Comparison of ENCODE assay signal across 14 cellular contexts in the genomic region with DNA sequence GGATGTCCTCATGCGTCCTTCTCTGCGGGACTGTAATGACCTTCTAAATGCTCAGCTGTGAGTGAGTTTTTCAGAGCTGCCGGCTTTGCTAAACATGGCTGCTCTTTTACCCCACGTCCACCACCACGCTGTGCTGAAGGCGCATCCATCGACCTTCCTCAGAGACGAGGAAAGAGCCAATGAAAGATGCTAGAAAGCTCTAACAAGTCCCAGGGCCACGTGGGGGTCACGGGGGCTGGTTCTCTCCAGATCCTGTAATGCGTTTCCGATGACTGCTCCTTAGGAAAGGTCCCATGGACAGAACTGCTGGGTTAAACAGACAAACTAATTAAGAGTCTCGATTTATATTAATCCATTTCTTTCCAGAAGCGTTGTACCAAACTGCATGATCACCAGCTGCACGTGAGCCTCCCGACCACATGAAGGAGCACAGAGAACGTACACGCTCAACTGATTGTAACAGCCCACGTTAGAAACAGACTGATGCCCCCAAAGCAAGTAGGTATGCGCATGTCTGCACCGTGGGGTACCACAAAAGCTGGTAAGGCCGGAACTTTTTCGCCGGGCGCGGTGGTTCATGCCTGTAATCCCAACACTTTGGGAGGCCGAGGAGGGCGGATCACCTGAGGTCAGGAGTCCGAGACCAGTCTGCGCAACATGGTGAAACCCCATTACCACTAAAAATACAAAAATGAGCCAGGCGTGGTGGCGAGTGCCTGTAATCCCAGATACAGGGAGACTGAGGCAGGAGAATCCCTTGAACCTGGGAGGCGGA.
"Had no signal": no experiment of that assay in that cellular context is flagged by ENCODE, and none has a peak within 500 bp of the region (broad histone marks: within the 10 kb centered on the region; RNA-seq: fewer than 3 reads in every experiment).

No MANE protein-coding gene starts in this region.

- H3K27ac ChIP-seq: pancreas, upper lobe of left lung had no signal

- H3K9ac ChIP-seq: SK-N-SH had no signal

- H3K36me3 ChIP-seq: pancreas, upper lobe of left lung had no signal

- H3K4me2 ChIP-seq: SK-N-SH had no signal

- H3K27me3 ChIP-seq: pancreas, upper lobe of left lung had no signal

- H3K4me1 ChIP-seq: pancreas, upper lobe of left lung had no signal

- H3K9me3 ChIP-seq: pancreas, SK-N-SH, upper lobe of left lung had no signal

- ATAC-seq: left ventricle myocardium superior; natural killer cell treated with Interleukin-12 subunit alpha and Interleukin-12 subunit beta and Interleukin-15 and Interleukin-18, amount 100 ng/mL, for 72 hours; pancreas; WTC11 had no signal

- H3K4me3 ChIP-seq: pancreas, upper lobe of left lung had no signal

- DNase-seq: activated naive CD4-positive, alpha-beta T cell treated with anti-CD3 and anti-CD28 coated beads, Interleukin-2, amount 10 ng/mL, durations not matched to agents 7 days and 5 days; activated T-cell treated with anti-CD3 and anti-CD28 coated beads, Interleukin-2, amount 50 U/mL, for 48 hours; amygdala; effector CD4-positive, alpha-beta T cell; erythroblast; foreskin fibroblast; left ventricle myocardium superior; SK-N-SH; stimulated activated CD4-positive, alpha-beta T cell treated with anti-CD3 and anti-CD28 coated beads, Interleukin-4, amount 100 ng/mL, for 1 hour; stimulated activated naive CD4-positive, alpha-beta T cell treated with Interleukin-2 at 50 U/mL for 16 hours had no signal
